ENCODE assay signal across 8 cellular contexts in the genomic region with DNA sequence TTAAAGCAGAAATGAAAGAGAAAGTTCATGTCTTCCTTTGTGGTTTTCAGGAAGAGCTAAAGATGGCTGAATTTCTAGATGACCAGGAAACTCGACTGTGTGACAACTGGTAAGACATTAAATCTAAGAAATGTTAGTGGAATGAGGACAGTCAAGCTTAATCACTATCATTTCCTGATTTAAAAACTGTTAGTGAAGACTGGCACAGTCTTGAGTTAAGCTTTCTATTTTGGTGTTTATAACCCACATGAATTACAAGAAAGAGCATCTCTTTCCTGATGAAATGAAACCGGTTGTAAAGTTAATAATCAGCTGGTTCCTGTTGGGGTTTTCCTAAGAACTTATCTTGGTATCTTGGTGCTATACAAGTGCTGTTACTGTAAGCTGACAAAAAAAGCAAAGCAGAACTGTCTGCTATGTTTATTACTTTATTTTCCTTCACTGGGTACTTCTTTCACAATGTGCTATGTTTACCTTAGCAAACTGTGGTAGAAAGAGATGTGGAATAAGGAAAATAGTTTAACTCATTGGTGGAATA. TPM values are rescaled to one million over a fixed set of nuclear protein-coding genes. Genes with fewer than 3 reads are reported as not detected.
A peak's percentile ranks its signal among the peaks of the same experiment; 100 is the strongest.
DNase-seq lines count a peak whose midpoint lies in the region; ATAC-seq and TF ChIP-seq lines count a peak whose summit lies in the region.

No MANE protein-coding gene starts in this region.

- H3K9me3 ChIP-seq in tibial artery: no peaks in the 10 kb centered on the region

- H3K4me3 ChIP-seq in tibial artery: peak overlapping the region in 1 of 2 donors; percentile 6

- peak; percentile 54 to 65 (median 59) for DNase-seq in immature natural killer cell
- DNase-seq in tibial artery: no peak
- no peak for DNase-seq in mucosa of gallbladder (ENCODE audit: low spot score)
- DNase-seq in NCI-H1930 (lab: John Stamatoyannopoulos, UW): no peak

- peaks cover 0 to 62% (median 32%) of the 10 kb centered on the region in 4 donors for H3K4me1 ChIP-seq in tibial artery

- H3K36me3 Mint-ChIP-seq in T-helper 1 cell treated with Interleukin-12 subunit alpha and Interleukin-12 subunit beta and Interleukin-4 antibody, amounts not matched to agents 30 μg/mL and 1 μg/mL, for 36 hours (ENCODE audit: low read depth): peaks cover 30% of the 10 kb centered on the region
- peaks cover 0 to 6% (median 5%) of the 10 kb centered on the region in 3 donors for H3K36me3 Mint-ChIP-seq in immature natural killer cell

- intact Hi-C loops in tibial artery (cut with DNase I; ENCODE audit: low total_unique reads): loop anchor here (2.0 kb wide), 1 partner anchor 36 kb away; no protein-coding TSS in a partner anchor

- H3K36me3 ChIP-seq in tibial artery: peaks cover 10 to 12% (median 10%) of the 10 kb centered on the region in 3 donors

- H3K27ac ChIP-seq in tibial artery: peak overlapping the region; percentile 17 to 55

- no peaks in the 10 kb centered on the region for H3K9me3 Mint-ChIP-seq in T-helper 1 cell treated with Interleukin-12 subunit alpha and Interleukin-12 subunit beta and Interleukin-4 antibody, amounts not matched to agents 30 μg/mL and 1 μg/mL, for 36 hours
- no peaks in the 10 kb centered on the region for H3K9me3 Mint-ChIP-seq in immature natural killer cell

- TF ChIP-seq CTCF in tibial artery (IDR thresholded peaks at IDR 0.05): no peak

- ATAC-seq in GM18517 (IDR thresholded peaks at IDR 0.05; ENCODE audit: unreplicated experiment): peak; percentile 65
- ATAC-seq in HG03045 (IDR thresholded peaks at IDR 0.05; ENCODE audit: unreplicated experiment): peak; percentile 41
- no peak for ATAC-seq in HG02852 (IDR thresholded peaks at IDR 0.05; ENCODE audit: unreplicated experiment)

- H3K27me3 ChIP-seq in tibial artery: no peaks in the 10 kb centered on the region

- H3K4me1 Mint-ChIP-seq in T-helper 1 cell treated with Interleukin-12 subunit alpha and Interleukin-12 subunit beta and Interleukin-4 antibody, amounts not matched to agents 30 μg/mL and 1 μg/mL, for 36 hours (ENCODE audit: low read depth): peaks cover 41% of the 10 kb centered on the region
- H3K4me1 Mint-ChIP-seq in immature natural killer cell: peaks cover 51 to 71% of the 10 kb centered on the region in 2 donors

- peak overlapping the region; percentile 88 for H3K27ac Mint-ChIP-seq in T-helper 1 cell treated with Interleukin-12 subunit alpha and Interleukin-12 subunit beta and Interleukin-4 antibody, amounts not matched to agents 30 μg/mL and 1 μg/mL, for 36 hours
- peak overlapping the region; percentile 90 to 96 (median 92) for H3K27ac Mint-ChIP-seq in immature natural killer cell

- peak overlapping the region; percentile 77 for H3K4me3 Mint-ChIP-seq in T-helper 1 cell treated with Interleukin-12 subunit alpha and Interleukin-12 subunit beta and Interleukin-4 antibody, amounts not matched to agents 30 μg/mL and 1 μg/mL, for 36 hours
- H3K4me3 Mint-ChIP-seq in immature natural killer cell: peak overlapping the region; percentile 75 to 86 (median 77)

- no peaks in the 10 kb centered on the region for H3K27me3 Mint-ChIP-seq in T-helper 1 cell treated with Interleukin-12 subunit alpha and Interleukin-12 subunit beta and Interleukin-4 antibody, amounts not matched to agents 30 μg/mL and 1 μg/mL, for 36 hours (ENCODE audit: low read depth)
- H3K27me3 Mint-ChIP-seq in immature natural killer cell (ENCODE audit: low read depth in 3 of 3): peaks cover 0 to 4% (median 2%) of the 10 kb centered on the region in 3 donors

RNA-seq across cellular contexts. Expression of gene TRAFD1, which starts 5.2 kb away (rescaled TPM):
- 10 to 100 TPM; 46.2 to 84.6 (median 79.5) TPM for polyA plus RNA-seq in immature natural killer cell
- 28.1 TPM for total RNA-seq in mucosa of gallbladder

RNA-seq across cellular contexts. Expression of gene NAA25, which starts 21.9 kb away (rescaled TPM):
- 10 to 100 TPM in 1 of 3 donors, 1 to 10 TPM in 2; 3.9 to 20.3 (median 9.4) TPM for polyA plus RNA-seq in immature natural killer cell
- total RNA-seq in mucosa of gallbladder: 15.8 TPM

Comparison
In these comparisons a context has a peak if more than half of its experiments do, and no peak if none do; other contexts are left out.
1. DNase-seq: peak in immature natural killer cell (3 of 3); none in tibial artery (0 of 2), mucosa of gallbladder (single experiment) and NCI-H1930 (0 of 2).